Comparison of ENCODE assay signal across 1 cellular context in genomic region chr19:6216996-6217751, GRCh38.
TF ChIP-seq lines count a peak whose summit lies in the region.

No MANE protein-coding gene starts in this region.

TF ChIP-seq in K562, 482 proteins besides CTCF, POLR2A, EP300 and RAD21 (continued from another document):
- TF ChIP-seq ZMIZ1 (IDR thresholded peaks at IDR 0.05; ENCODE audit: low read depth in 2 of 2, low read length in 2 of 2): no peak
- TF ChIP-seq MEF2A (IDR thresholded peaks at IDR 0.05; ENCODE audit: control insufficient read depth, low read depth, low read length): no peak
- peak; percentile 18; the same call in 1 of the 2 replicates for TF ChIP-seq CBFA2T2 (conservative IDR thresholded peaks at IDR 0.05)
- peak; percentile 83 for TF ChIP-seq VEZF1 (CRISPR knock-in tag; IDR thresholded peaks at IDR 0.05)
- no peak for TF ChIP-seq MTA2 (IDR thresholded peaks at IDR 0.05; ENCODE audit: low read depth)
- no peak for TF ChIP-seq PHF8 (IDR thresholded peaks at IDR 0.05; ENCODE audit: borderline replicate concordance, low read length)
- peak; percentile 59; the same call in 1 of the 2 replicates for TF ChIP-seq BHLHE40 (IDR thresholded peaks at IDR 0.05; ENCODE audit: low read length)
- TF ChIP-seq ATF7 (IDR thresholded peaks at IDR 0.05): no peak
- no peak for TF ChIP-seq ZNF699 (CRISPR knock-in tag; IDR thresholded peaks at IDR 0.05; ENCODE audit: insufficient replicate concordance)
